23 cellular contexts compared by ENCODE assay signal in genomic region chr14:44732144-44732543, GRCh38.
"Had no signal": no experiment of that assay in that cellular context is flagged by ENCODE, and none has a peak within 500 bp of the region (broad histone marks: within the 10 kb centered on the region; RNA-seq: fewer than 3 reads in every experiment).

No MANE protein-coding gene starts in this region.

- H3K36me3 ChIP-seq: colonic mucosa, esophagus muscularis mucosa, gastroesophageal sphincter, heart left ventricle, left lung, neural progenitor cell, sigmoid colon, tibial artery had no signal

- H3K27ac ChIP-seq: colonic mucosa, esophagus muscularis mucosa, foreskin keratinocyte, gastroesophageal sphincter, heart left ventricle, hepatocyte, left lung, neural progenitor cell, psoas muscle, sigmoid colon, testis, tibial artery had no signal

- H3K79me2 ChIP-seq: hepatocyte had no signal

- H3K4me1 ChIP-seq: colonic mucosa, esophagus muscularis mucosa, foreskin keratinocyte, gastroesophageal sphincter, heart left ventricle, left lung, neural progenitor cell, psoas muscle, sigmoid colon, tibial artery had no signal

- H3K4me3 ChIP-seq: colonic mucosa, esophagus muscularis mucosa, gastroesophageal sphincter, heart left ventricle, hepatocyte, left lung, neural progenitor cell, psoas muscle, sigmoid colon, testis, tibial artery had no signal

- DNase-seq: colonic mucosa; effector memory CD4-positive, alpha-beta T cell; foreskin keratinocyte; heart left ventricle; kidney; left lung; mesenchymal stem cell; midbrain; naive thymus-derived CD4-positive, alpha-beta T cell; posterior cingulate gyrus; psoas muscle; right cardiac atrium; sigmoid colon; stimulated activated CD4-positive, alpha-beta T cell treated with anti-CD3 and anti-CD28 coated beads, Interleukin-2, amount 100 ng/mL, for 24 hours; stimulated activated CD4-positive, alpha-beta T cell treated with anti-CD3 and anti-CD28 coated beads, Interleukin-4, amount 100 ng/mL, for 24 hours; stimulated activated naive CD8-positive, alpha-beta T cell treated with anti-CD3 and anti-CD28 coated beads, Interleukin-15, Interleukin-2, amounts not matched to agents 100 U/mL and 50 U/mL, for 24 hours; substantia nigra; testis; tibial artery had no signal

- H3K27me3 ChIP-seq: colonic mucosa, esophagus muscularis mucosa, foreskin keratinocyte, gastroesophageal sphincter, heart left ventricle, hepatocyte, left lung, neural progenitor cell, sigmoid colon, testis, tibial artery had no signal

- H3K9me3 ChIP-seq: colonic mucosa, esophagus muscularis mucosa, gastroesophageal sphincter, heart left ventricle, left lung, psoas muscle, sigmoid colon, testis, tibial artery had no signal

- H2AFZ ChIP-seq: hepatocyte, neural progenitor cell had no signal

- H3K9ac ChIP-seq: neural progenitor cell had no signal

- H3K4me2 ChIP-seq: hepatocyte, neural progenitor cell had no signal
